Comparison of ENCODE assay signal across 1 cellular context in the genomic region with DNA sequence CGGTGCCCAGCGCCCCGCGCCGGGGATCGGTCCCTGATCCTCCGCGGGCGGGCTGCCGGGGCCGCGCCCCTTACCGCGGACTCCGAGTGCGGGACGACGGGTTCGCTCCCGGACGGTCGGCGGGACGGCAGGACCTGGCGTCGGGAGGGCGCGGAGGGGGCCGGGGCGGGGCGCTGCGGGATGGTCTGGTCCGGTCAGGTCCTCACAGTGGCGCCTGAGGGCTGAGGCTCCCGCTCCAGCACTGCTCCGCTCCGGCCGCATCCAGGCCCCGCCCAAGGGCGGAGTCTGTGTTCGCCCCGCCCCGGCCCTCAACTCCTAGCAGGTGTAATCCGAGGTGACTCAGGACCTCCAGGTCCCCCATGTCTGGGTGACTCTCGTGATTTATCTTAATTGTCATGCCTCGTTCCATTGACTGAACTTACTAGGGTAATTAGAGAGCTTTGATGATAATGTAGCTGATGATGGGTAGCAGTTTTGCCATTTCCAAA.
TF ChIP-seq lines count a peak whose summit lies in the region.

A gene with protein sequence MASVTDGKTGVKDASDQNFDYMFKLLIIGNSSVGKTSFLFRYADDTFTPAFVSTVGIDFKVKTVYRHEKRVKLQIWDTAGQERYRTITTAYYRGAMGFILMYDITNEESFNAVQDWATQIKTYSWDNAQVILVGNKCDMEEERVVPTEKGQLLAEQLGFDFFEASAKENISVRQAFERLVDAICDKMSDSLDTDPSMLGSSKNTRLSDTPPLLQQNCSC (minus strand): TSS at position 223 of the 488 bp plus-strand sequence. CDS start 13,583 bp downstream, outside the sequence.

TF ChIP-seq in IMR-90, 13 proteins besides CTCF, POLR2A, EP300 and RAD21:
- no peak for TF ChIP-seq RFX5 (IDR thresholded peaks at IDR 0.05; ENCODE audit: low read depth, low read length)
- no peak for TF ChIP-seq CHD1 (IDR thresholded peaks at IDR 0.05; ENCODE audit: low read depth, low read length)
- no peak for TF ChIP-seq SMC3 (IDR thresholded peaks at IDR 0.05; ENCODE audit: low read depth, low read length)
- TF ChIP-seq NFE2L2 (IDR thresholded peaks at IDR 0.05; ENCODE audit: low read depth, low read length), result no peak
- TF ChIP-seq MXI1 (IDR thresholded peaks at IDR 0.05; ENCODE audit: borderline replicate concordance, low read depth, low read length), result no peak
- TF ChIP-seq BHLHE40 (IDR thresholded peaks at IDR 0.05; ENCODE audit: low read depth, low read length), result no peak
- no peak for TF ChIP-seq CEBPB (IDR thresholded peaks at IDR 0.05; ENCODE audit: low read depth, low read length)
- TF ChIP-seq, protein P1, sequence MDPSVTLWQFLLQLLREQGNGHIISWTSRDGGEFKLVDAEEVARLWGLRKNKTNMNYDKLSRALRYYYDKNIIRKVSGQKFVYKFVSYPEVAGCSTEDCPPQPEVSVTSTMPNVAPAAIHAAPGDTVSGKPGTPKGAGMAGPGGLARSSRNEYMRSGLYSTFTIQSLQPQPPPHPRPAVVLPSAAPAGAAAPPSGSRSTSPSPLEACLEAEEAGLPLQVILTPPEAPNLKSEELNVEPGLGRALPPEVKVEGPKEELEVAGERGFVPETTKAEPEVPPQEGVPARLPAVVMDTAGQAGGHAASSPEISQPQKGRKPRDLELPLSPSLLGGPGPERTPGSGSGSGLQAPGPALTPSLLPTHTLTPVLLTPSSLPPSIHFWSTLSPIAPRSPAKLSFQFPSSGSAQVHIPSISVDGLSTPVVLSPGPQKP (IDR thresholded peaks at IDR 0.05; ENCODE audit: borderline replicate concordance, low read depth, low read length), result no peak
- no peak for TF ChIP-seq FOS (IDR thresholded peaks at IDR 0.05; ENCODE audit: low read depth, low read length)
- TF ChIP-seq RCOR1 (IDR thresholded peaks at IDR 0.05; ENCODE audit: insufficient replicate concordance, low read length), result no peak
- TF ChIP-seq MAFK (IDR thresholded peaks at IDR 0.05; ENCODE audit: low read depth, low read length), result no peak
- no peak for TF ChIP-seq MAZ (IDR thresholded peaks at IDR 0.05; ENCODE audit: borderline replicate concordance, low read depth, low read length)
- TF ChIP-seq, protein P2, sequence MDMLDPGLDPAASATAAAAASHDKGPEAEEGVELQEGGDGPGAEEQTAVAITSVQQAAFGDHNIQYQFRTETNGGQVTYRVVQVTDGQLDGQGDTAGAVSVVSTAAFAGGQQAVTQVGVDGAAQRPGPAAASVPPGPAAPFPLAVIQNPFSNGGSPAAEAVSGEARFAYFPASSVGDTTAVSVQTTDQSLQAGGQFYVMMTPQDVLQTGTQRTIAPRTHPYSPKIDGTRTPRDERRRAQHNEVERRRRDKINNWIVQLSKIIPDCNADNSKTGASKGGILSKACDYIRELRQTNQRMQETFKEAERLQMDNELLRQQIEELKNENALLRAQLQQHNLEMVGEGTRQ (IDR thresholded peaks at IDR 0.05; ENCODE audit: low read depth, low read length), result no peak
